ENCODE assay signal across 30 cellular contexts in the genomic region with DNA sequence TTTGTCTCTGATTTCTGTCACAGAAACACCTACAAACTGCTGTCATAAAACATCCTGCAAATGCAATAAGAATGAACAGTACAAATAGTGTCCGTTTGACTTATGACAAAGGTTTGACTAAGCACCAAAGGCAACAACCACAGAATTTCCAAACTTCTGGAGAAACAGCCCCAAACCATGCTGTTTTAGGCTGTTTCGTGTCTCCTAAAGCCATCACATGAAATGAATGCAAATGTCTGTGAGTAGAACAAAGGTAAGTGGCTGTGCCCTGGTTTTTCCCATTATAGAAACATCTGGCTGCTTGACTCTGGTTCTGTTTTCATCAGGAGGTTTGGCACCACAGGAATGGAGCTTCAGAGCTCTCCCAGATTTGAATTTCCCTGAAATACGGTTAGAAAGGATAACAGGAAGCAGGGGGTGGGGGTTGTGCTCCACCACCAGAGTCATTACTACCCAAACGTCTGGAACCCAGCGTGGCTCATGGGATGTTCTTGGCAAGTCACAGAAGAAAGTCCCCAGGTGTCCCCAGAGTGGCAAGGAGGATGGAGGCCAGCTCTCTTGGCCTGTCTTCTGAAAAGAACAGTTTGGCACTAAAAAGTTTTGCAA. TPM values are rescaled to one million over a fixed set of nuclear protein-coding genes. Genes with fewer than 3 reads are reported as not detected.
DNase-seq lines count a peak whose midpoint lies in the region; ATAC-seq, FAIRE-seq and TF ChIP-seq lines count a peak whose summit lies in the region.
"Had no signal": no experiment of that assay in that cellular context is flagged by ENCODE, and none has a peak within 500 bp of the region (broad histone marks: within the 10 kb centered on the region; RNA-seq: fewer than 3 reads in every experiment).

No MANE protein-coding gene starts in this region.

- H3K36me3 ChIP-seq in astrocyte (ENCODE audit: insufficient read depth, low read length) (no peaks in the 10 kb centered on the region), left ventricle myocardium inferior (no peaks in the 10 kb centered on the region), thyroid gland (no peaks in the 10 kb centered on the region)
- H3K36me3 ChIP-seq: ascending aorta, left lung, ovary, upper lobe of right lung had no signal

- DNase-seq in AG09309 (ENCODE audit: low read depth): peak; percentile 42
- peak; percentile 19 for DNase-seq in H4 (ENCODE audit: low spot score)
- peak; percentile 67 for DNase-seq in astrocyte (ENCODE audit: low read depth)
- DNase-seq in fibroblast of the aortic adventitia (ENCODE audit: low read depth): peak; percentile 64
- no peak for DNase-seq in T-helper 1 cell
- no peak for DNase-seq in left ventricle myocardium inferior
- DNase-seq in thyroid gland: no peak
- DNase-seq: ACHN; activated CD4-positive, alpha-beta T cell treated with anti-CD3 and anti-CD28 coated beads, Interleukin-2, amount 50 U/mL, for 1 hour; CD4-positive, CD25-positive, alpha-beta regulatory T cell; effector memory CD8-positive, alpha-beta T cell; immature natural killer cell; left lung; midbrain; natural killer cell; NCI-H1105 treated with DMSO at 0.1 percent for 48 hours; NCI-H2081; ovary; SK-N-SH; stimulated activated CD4-positive, alpha-beta T cell treated with anti-CD3 and anti-CD28 coated beads, Interleukin-12 subunit alpha, Interleukin-12 subunit beta, amount 100 ng/mL, for 4 hours; upper lobe of right lung had no signal

- H3K4me2 ChIP-seq in astrocyte (ENCODE audit: low read length): peak overlapping the region; percentile 83
- H3K4me2 ChIP-seq: hepatocyte, SK-N-SH had no signal

- peak overlapping the region; percentile 62 for H2AFZ ChIP-seq in astrocyte (ENCODE audit: low read depth, low read length)
- H2AFZ ChIP-seq: hepatocyte had no signal

- H3K27ac ChIP-seq in astrocyte (ENCODE audit: low read depth, low read length): peak overlapping the region; percentile 72
- no peak overlapping the region for H3K27ac ChIP-seq in left ventricle myocardium inferior (replicated peaks)
- no peak overlapping the region for H3K27ac ChIP-seq in thyroid gland
- H3K27ac ChIP-seq: ascending aorta, hepatocyte, left lung, ovary, RWPE1, upper lobe of right lung had no signal

- peaks cover 32% of the 10 kb centered on the region for H3K27me3 Mint-ChIP-seq in astrocyte (ENCODE audit: low read depth, unreplicated experiment)

- H3K4me3 ChIP-seq in AG09309 (ENCODE audit: control insufficient read depth, low read depth, low read length): no peak overlapping the region
- peak overlapping the region; percentile 35 for H3K4me3 ChIP-seq in astrocyte (ENCODE audit: insufficient read depth, low read depth, low read length)
- H3K4me3 ChIP-seq in fibroblast of the aortic adventitia (ENCODE audit: low read depth, low read length): no peak overlapping the region
- H3K4me3 ChIP-seq in left ventricle myocardium inferior: no peak overlapping the region
- H3K4me3 ChIP-seq in thyroid gland (replicated peaks in 1 of 3): no peak overlapping the region
- H3K4me3 ChIP-seq: ascending aorta, hepatocyte, left lung, ovary, upper lobe of right lung had no signal

- no peaks in the 10 kb centered on the region for H3K9me3 Mint-ChIP-seq in astrocyte (ENCODE audit: unreplicated experiment)
- H3K9me3 Mint-ChIP-seq: activated naive CD4-positive, alpha-beta T cell treated with anti-CD3 and anti-CD28 coated beads, Interleukin-2, amount 50 U/mL, for 72 hours; activated T-helper 17 cell treated with anti-CD3 and anti-CD28 coated beads, Interleukin-2, amount 50 U/mL, for 72 hours; effector memory CD8-positive, alpha-beta T cell; immature natural killer cell; natural killer cell; T-helper 2 cell treated with Interferon-gamma antibody and Interleukin-4, amounts not matched to agents 5 μg/mL and 100 μg/mL, for 36 hours had no signal

- no peaks in the 10 kb centered on the region for H3K79me2 ChIP-seq in astrocyte (ENCODE audit: insufficient read depth, low read length)
- H3K79me2 ChIP-seq: hepatocyte had no signal

- H3K4me3 Mint-ChIP-seq in astrocyte (ENCODE audit: unreplicated experiment): no peak overlapping the region
- H3K4me3 Mint-ChIP-seq: activated T-helper 17 cell treated with anti-CD3 and anti-CD28 coated beads, Interleukin-2, amount 50 U/mL, for 72 hours; CD4-positive, CD25-positive, alpha-beta regulatory T cell; effector memory CD8-positive, alpha-beta T cell; immature natural killer cell; natural killer cell; T-helper 2 cell treated with Interferon-gamma antibody and Interleukin-4, amounts not matched to agents 5 μg/mL and 100 μg/mL, for 36 hours had no signal

- no peak for TF ChIP-seq CTCF in AG09309 (IDR thresholded peaks at IDR 0.05; ENCODE audit: control insufficient read depth, insufficient read depth, low read depth, low read length, missing control alignments)
- TF ChIP-seq CTCF in astrocyte (IDR thresholded peaks at IDR 0.05; ENCODE audit: insufficient read depth, low read depth, low read length): no peak
- no peak for TF ChIP-seq CTCF in fibroblast of the aortic adventitia (IDR thresholded peaks at IDR 0.05; ENCODE audit: insufficient read depth, low read length)
- TF ChIP-seq CTCF in left ventricle myocardium inferior (IDR thresholded peaks at IDR 0.05; ENCODE audit: borderline replicate concordance): no peak
- no peak for TF ChIP-seq CTCF in thyroid gland (IDR thresholded peaks at IDR 0.05)

- peak; percentile 54 for FAIRE-seq in astrocyte (lab: Jason Lieb, UNC)
- FAIRE-seq: GM19239, HepG2 had no signal

- H3K9ac ChIP-seq in astrocyte (ENCODE audit: low read length): peak overlapping the region; percentile 57
- H3K9ac ChIP-seq: SK-N-SH had no signal

- no peak for ATAC-seq in HG02840 (IDR thresholded peaks at IDR 0.05; ENCODE audit: low FRiP score, unreplicated experiment)
- ATAC-seq: activated naive CD4-positive, alpha-beta T cell treated with anti-CD3 and anti-CD28 coated beads, Interleukin-2, amount 50 U/mL, for 72 hours; activated T-helper 17 cell treated with anti-CD3 and anti-CD28 coated beads, Interleukin-2, amount 50 U/mL, for 72 hours; effector memory CD8-positive, alpha-beta T cell; HepG2; left lung; natural killer cell; upper lobe of right lung had no signal

- no peak overlapping the region for H3K27ac Mint-ChIP-seq in astrocyte (ENCODE audit: unreplicated experiment)
- H3K27ac Mint-ChIP-seq: activated naive CD4-positive, alpha-beta T cell treated with anti-CD3 and anti-CD28 coated beads, Interleukin-2, amount 50 U/mL, for 72 hours; activated T-helper 17 cell treated with anti-CD3 and anti-CD28 coated beads, Interleukin-2, amount 50 U/mL, for 72 hours; CD4-positive, CD25-positive, alpha-beta regulatory T cell; effector memory CD8-positive, alpha-beta T cell; immature natural killer cell; natural killer cell; T-helper 2 cell treated with Interferon-gamma antibody and Interleukin-4, amounts not matched to agents 5 μg/mL and 100 μg/mL, for 36 hours had no signal

- intact Hi-C loops in left ventricle myocardium inferior (cut with micrococcal nuclease): no loop called here
- intact Hi-C loops in thyroid gland (cut with DNase I): no loop called here

- peaks cover 12% of the 10 kb centered on the region for H3K4me1 ChIP-seq in astrocyte (ENCODE audit: insufficient read depth, low read length)
- H3K4me1 ChIP-seq in left ventricle myocardium inferior: peaks cover 16% of the 10 kb centered on the region
- peaks cover 0 to 8% of the 10 kb centered on the region in 2 donors for H3K4me1 ChIP-seq in thyroid gland

- no peak for TF ChIP-seq POLR2A in thyroid gland (IDR thresholded peaks at IDR 0.05)

- H4K20me1 ChIP-seq in astrocyte (ENCODE audit: insufficient read depth, low read length): no peaks in the 10 kb centered on the region

- 49 to 60% methylated on average over 5 of the region's 5 CpGs for WGBS in thyroid gland, 2 donors

- H3K9me3 ChIP-seq in astrocyte (ENCODE audit: insufficient read depth, low read depth, low read length): no peaks in the 10 kb centered on the region
- no peaks in the 10 kb centered on the region for H3K9me3 ChIP-seq in left ventricle myocardium inferior (replicated peaks)
- H3K9me3 ChIP-seq in thyroid gland: no peaks in the 10 kb centered on the region
- H3K9me3 ChIP-seq: ascending aorta, left lung, ovary, SK-N-SH, upper lobe of right lung had no signal

- H3K36me3 Mint-ChIP-seq in astrocyte (ENCODE audit: low read depth, unreplicated experiment): no peaks in the 10 kb centered on the region
- H3K36me3 Mint-ChIP-seq: activated naive CD4-positive, alpha-beta T cell treated with anti-CD3 and anti-CD28 coated beads, Interleukin-2, amount 50 U/mL, for 72 hours; CD4-positive, CD25-positive, alpha-beta regulatory T cell; immature natural killer cell; natural killer cell had no signal

- H3K4me1 Mint-ChIP-seq in astrocyte (ENCODE audit: low read depth, unreplicated experiment): peaks cover 8% of the 10 kb centered on the region
- H3K4me1 Mint-ChIP-seq: activated T-helper 17 cell treated with anti-CD3 and anti-CD28 coated beads, Interleukin-2, amount 50 U/mL, for 72 hours; immature natural killer cell; natural killer cell had no signal

- H3K27me3 ChIP-seq in astrocyte (ENCODE audit: insufficient read depth, low read length) (no peaks in the 10 kb centered on the region), left ventricle myocardium inferior (ENCODE audit: low read depth) (no peaks in the 10 kb centered on the region), thyroid gland (no peaks in the 10 kb centered on the region)
- H3K27me3 ChIP-seq: ascending aorta, hepatocyte, ovary, upper lobe of right lung had no signal

RNA-seq across cellular contexts. Expression of gene EMP2, which starts 4.7 kb away (rescaled TPM):
- 9.7 and 9.9 TPM in 2 replicates for total RNA-seq in H4 (2014; rRNA removed; shearing (Covaris generic))
- total RNA-seq in astrocyte: 1.7 and 2.3 TPM in 2 replicates
- 6.8 and 31.1 TPM in 2 replicates for total RNA-seq in fibroblast of the aortic adventitia (ENCODE audit: low replicate concordance)
- 60.5 TPM for total RNA-seq in left ventricle myocardium inferior
- 10 to 100 TPM; 17.9 to 37.5 (median 23.1) TPM for total RNA-seq in thyroid gland
- total RNA-seq: activated naive CD4-positive, alpha-beta T cell treated with anti-CD3 and anti-CD28 coated beads, Interleukin-2, amount 50 U/mL, for 72 hours; CD4-positive, CD25-positive, alpha-beta regulatory T cell; natural killer cell had no signal

Comparison
In these comparisons a context has a peak if more than half of its experiments do, and no peak if none do; other contexts are left out.
1. DNase-seq: peak in AG09309 (single experiment), H4 (single experiment), astrocyte (single experiment) and fibroblast of the aortic adventitia (single experiment); none in T-helper 1 cell (0 of 5), left ventricle myocardium inferior (single experiment) and thyroid gland (0 of 2).